30 cellular contexts compared by ENCODE assay signal in the genomic region with DNA sequence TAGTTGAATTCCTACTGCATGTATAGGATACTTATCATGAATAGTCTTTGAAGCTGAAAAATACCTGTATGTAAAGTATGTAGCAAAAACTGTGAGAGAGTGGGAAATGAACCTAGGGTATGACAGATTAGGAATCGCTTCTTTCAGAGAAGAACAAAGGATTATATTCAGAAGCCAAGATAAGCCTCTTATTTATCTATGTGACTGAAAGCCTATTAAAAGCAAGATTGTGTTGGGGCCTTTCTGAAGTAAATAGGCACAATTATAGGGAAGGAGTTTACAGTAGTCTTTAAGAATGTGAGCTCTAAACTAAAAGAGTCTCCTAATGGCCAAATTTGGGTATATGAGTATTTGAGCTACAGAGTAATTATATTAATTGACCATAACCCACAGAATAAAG.
"Had no signal": no experiment of that assay in that cellular context is flagged by ENCODE, and none has a peak within 500 bp of the region (broad histone marks: within the 10 kb centered on the region; RNA-seq: fewer than 3 reads in every experiment).

No MANE protein-coding gene starts in this region.

- H3K9me3 Mint-ChIP-seq: activated CD4-positive, alpha-beta T cell treated with anti-CD3 and anti-CD28 coated beads, Interleukin-2, amount 10 ng/mL, durations not matched to agents 24 days and 14 days; activated CD8-positive, alpha-beta T cell treated with anti-CD3 and anti-CD28 coated beads for 36 hours; activated naive CD8-positive, alpha-beta T cell treated with anti-CD3 and anti-CD28 coated beads for 36 hours; activated T-cell treated with anti-CD3 and anti-CD28 coated beads, Interleukin-2, amount 50 U/mL, for 72 hours; activated T-helper 17 cell treated with anti-CD3 and anti-CD28 coated beads, Interleukin-2, amount 50 U/mL, for 72 hours; T-helper 1 cell treated with Interleukin-12 subunit alpha and Interleukin-12 subunit beta and Interleukin-4 antibody, amounts not matched to agents 30 μg/mL and 1 μg/mL, for 36 hours; T-helper 2 cell treated with Interferon-gamma antibody and Interleukin-4, amounts not matched to agents 5 μg/mL and 100 μg/mL, for 36 hours had no signal

- H3K4me1 Mint-ChIP-seq: activated CD4-positive, alpha-beta T cell treated with anti-CD3 and anti-CD28 coated beads, Interleukin-2, amount 10 ng/mL, durations not matched to agents 24 days and 14 days; activated naive CD8-positive, alpha-beta T cell treated with anti-CD3 and anti-CD28 coated beads for 36 hours; activated T-helper 17 cell treated with anti-CD3 and anti-CD28 coated beads, Interleukin-2, amount 50 U/mL, for 72 hours had no signal

- H3K27me3 Mint-ChIP-seq: activated CD8-positive, alpha-beta T cell treated with anti-CD3 and anti-CD28 coated beads for 36 hours; activated naive CD8-positive, alpha-beta T cell treated with anti-CD3 and anti-CD28 coated beads for 36 hours; activated T-helper 17 cell treated with anti-CD3 and anti-CD28 coated beads, Interleukin-2, amount 50 U/mL, for 72 hours had no signal

- H3K4me3 ChIP-seq: PC-9, SK-N-MC had no signal

- H3K4me3 Mint-ChIP-seq: activated CD4-positive, alpha-beta T cell treated with anti-CD3 and anti-CD28 coated beads, Interleukin-2, amount 10 ng/mL, durations not matched to agents 24 days and 14 days; activated CD8-positive, alpha-beta T cell treated with anti-CD3 and anti-CD28 coated beads for 36 hours; activated naive CD8-positive, alpha-beta T cell treated with anti-CD3 and anti-CD28 coated beads for 36 hours; activated T-cell treated with anti-CD3 and anti-CD28 coated beads, Interleukin-2, amount 50 U/mL, for 72 hours; activated T-helper 17 cell treated with anti-CD3 and anti-CD28 coated beads, Interleukin-2, amount 50 U/mL, for 72 hours; T-helper 1 cell treated with Interleukin-12 subunit alpha and Interleukin-12 subunit beta and Interleukin-4 antibody, amounts not matched to agents 30 μg/mL and 1 μg/mL, for 36 hours; T-helper 2 cell treated with Interferon-gamma antibody and Interleukin-4, amounts not matched to agents 5 μg/mL and 100 μg/mL, for 36 hours had no signal

- H3K36me3 ChIP-seq: brain microvascular endothelial cell had no signal

- H3K36me3 Mint-ChIP-seq: activated naive CD8-positive, alpha-beta T cell treated with anti-CD3 and anti-CD28 coated beads for 36 hours had no signal

- H3K27ac ChIP-seq: brain microvascular endothelial cell, PC-9, SK-N-MC had no signal

- H3K27me3 ChIP-seq: brain microvascular endothelial cell had no signal

- H3K27ac Mint-ChIP-seq: activated CD4-positive, alpha-beta T cell treated with anti-CD3 and anti-CD28 coated beads, Interleukin-2, amount 10 ng/mL, durations not matched to agents 24 days and 14 days; activated CD8-positive, alpha-beta T cell treated with anti-CD3 and anti-CD28 coated beads for 36 hours; activated naive CD8-positive, alpha-beta T cell treated with anti-CD3 and anti-CD28 coated beads for 36 hours; activated T-cell treated with anti-CD3 and anti-CD28 coated beads, Interleukin-2, amount 50 U/mL, for 72 hours; activated T-helper 17 cell treated with anti-CD3 and anti-CD28 coated beads, Interleukin-2, amount 50 U/mL, for 72 hours; T-helper 1 cell treated with Interleukin-12 subunit alpha and Interleukin-12 subunit beta and Interleukin-4 antibody, amounts not matched to agents 30 μg/mL and 1 μg/mL, for 36 hours; T-helper 2 cell treated with Interferon-gamma antibody and Interleukin-4, amounts not matched to agents 5 μg/mL and 100 μg/mL, for 36 hours had no signal

- DNase-seq: activated CD4-positive, alpha-beta T cell treated with anti-CD3 and anti-CD28 coated beads, Interleukin-2, amount 10 ng/mL, durations not matched to agents 24 days and 14 days; activated CD4-positive, alpha-beta T cell treated with anti-CD3 and anti-CD28 coated beads, Interleukin-2, amount 50 U/mL, for 4 hours; activated CD8-positive, alpha-beta T cell treated with anti-CD3 and anti-CD28 coated beads for 36 hours; activated effector memory CD4-positive, alpha-beta T cell treated with anti-CD3 and anti-CD28 coated beads, Interleukin-2, amount 50 U/mL, for 16 hours; activated naive CD4-positive, alpha-beta T cell; activated naive CD4-positive, alpha-beta T cell treated with anti-CD3 and anti-CD28 coated beads, Interleukin-2, amount 50 U/mL, for 16 hours; activated naive CD8-positive, alpha-beta T cell treated with anti-CD3 and anti-CD28 coated beads for 36 hours; activated T-cell treated with anti-CD3 and anti-CD28 coated beads, Interleukin-2, amount 50 U/mL, for 1 hour; activated T-cell treated with anti-CD3 and anti-CD28 coated beads, Interleukin-2, amount 50 U/mL, for 72 hours; amniotic stem cell; aorta; brain microvascular endothelial cell; central memory CD4-positive, alpha-beta T cell; Karpas-422; KBM-7; NCI-H1105 treated with DMSO at 0.1 percent for 48 hours; NCI-H1436; NCI-H1694; NCI-H1930; NCI-H2081 treated with DMSO at 0.1 percent for 48 hours; NCI-H226; NCI-H446 treated with DMSO at 0.1 percent for 48 hours; NCI-H524; NCI-H69; PC-9; Right ventricle myocardium superior had no signal
